In genomic region chr12:48017496-48017895, GRCh38 we compare ENCODE assay signal across 1 cellular context.
TF ChIP-seq lines count a peak whose summit lies in the region.

No MANE protein-coding gene starts in this region.

TF ChIP-seq in HepG2, 621 proteins besides CTCF, POLR2A, EP300 and RAD21 (continued from another document):
- TF ChIP-seq CREM (IDR thresholded peaks at IDR 0.05) (no peak), CREM (CRISPR knock-in tag; IDR thresholded peaks at IDR 0.05) (no peak), CREB1 (IDR thresholded peaks at IDR 0.05) (no peak), CREB1 (CRISPR knock-in tag; IDR thresholded peaks at IDR 0.05) (no peak)
